ENCODE assay signal across 8 cellular contexts in genomic region chr1:61770131-61770530, GRCh38.
"Had no signal": no experiment of that assay in that cellular context is flagged by ENCODE, and none has a peak within 500 bp of the region (broad histone marks: within the 10 kb centered on the region; RNA-seq: fewer than 3 reads in every experiment).

No MANE protein-coding gene starts in this region.

- H3K9me3 Mint-ChIP-seq: GM23338, H9, IgD-negative memory B cell had no signal

- FAIRE-seq: H1, H54, HepG2 had no signal

- ATAC-seq: GM23338, HepG2 had no signal

- H3K4me3 Mint-ChIP-seq: GM23338, H9, IgD-negative memory B cell had no signal

- H3K4me3 ChIP-seq: GM23338 had no signal

- H3K27ac ChIP-seq: HL-60 had no signal

- H3K4me1 Mint-ChIP-seq: GM23338, H9, IgD-negative memory B cell had no signal

- H3K27ac Mint-ChIP-seq: GM23338, IgD-negative memory B cell had no signal

- DNase-seq: H9, HCEC 1CT had no signal

- H2AFZ ChIP-seq: GM23338 had no signal

- H3K4me2 ChIP-seq: GM23338 had no signal

- H3K27me3 Mint-ChIP-seq: IgD-negative memory B cell had no signal
